ENCODE assay signal across 1 cellular context in genomic region chr1:64750092-64750491, GRCh38.
TF ChIP-seq lines count a peak whose summit lies in the region.

No MANE protein-coding gene starts in this region.

TF ChIP-seq in HepG2, 621 proteins besides CTCF, POLR2A, EP300 and RAD21:
- no peak for TF ChIP-seq REPIN1 (CRISPR knock-in tag; IDR thresholded peaks at IDR 0.05; ENCODE audit: borderline replicate concordance, low read depth)
- TF ChIP-seq MAFF (IDR thresholded peaks at IDR 0.05; ENCODE audit: low read depth, low read length): 0 out of 2 replicates have a peak, but pooled peaks have one; percentile 24
- peak; percentile 44 to 58; a peak in 3 of 4 replicates for TF ChIP-seq MAFK (conservative IDR thresholded peaks at IDR 0.05 in 1 of 2, IDR thresholded peaks at IDR 0.05 in 1 of 2; ENCODE audit: low read length in 2 of 2)
- no peak for TF ChIP-seq ARNT2 (CRISPR knock-in tag; IDR thresholded peaks at IDR 0.05; ENCODE audit: low read depth)
- TF ChIP-seq KLF11 (CRISPR knock-in tag; IDR thresholded peaks at IDR 0.05): no peak
- no peak for TF ChIP-seq ZNF296 (CRISPR knock-in tag; conservative IDR thresholded peaks at IDR 0.05)
- no peak for TF ChIP-seq ZNF850 (CRISPR knock-in tag; conservative IDR thresholded peaks at IDR 0.05)
